In genomic region chr5:37379100-37379628, GRCh38 we compare ENCODE assay signal across 8 cellular contexts. TPM values are rescaled to one million over a fixed set of nuclear protein-coding genes. Genes with fewer than 3 reads are reported as not detected.
A peak's percentile ranks its signal among the peaks of the same experiment; 100 is the strongest.
DNase-seq lines count a peak whose midpoint lies in the region; ATAC-seq, FAIRE-seq and TF ChIP-seq lines count a peak whose summit lies in the region.
"Not testable (repeated sequence)": the region's sequence is repeated elsewhere in the genome, so short reads cannot be mapped to it uniquely, and the experiment has no call there.

WDR70 (plus strand) TSS chr5:37379318; CDS start chr5:37379368, 50 bp downstream.

- not testable (repeated sequence) for H3K4me1 ChIP-seq in H1 (replicated peaks in 1 of 4; ENCODE audit: control insufficient read depth in 3 of 4, insufficient read depth in 4 of 4, low read length in 3 of 4); mesendoderm (ENCODE audit: control insufficient read depth, low read depth, low read length)

- H2BK12ac ChIP-seq in H1 (ENCODE audit: low read depth, low read length) = not testable (repeated sequence)

- TF ChIP-seq CTCF in H1 (IDR thresholded peaks at IDR 0.05; ENCODE audit: control extremely low read depth in 1 of 3, insufficient read depth in 1 of 3, low read depth in 1 of 3, low read length in 3 of 3) = peak; percentile 68 to 78 (median 68)

- POLR2A ChIA-PET in activated CD8-positive, alpha-beta memory T cell treated with anti-CD3 and anti-CD28 coated beads for 36 hours (lab: Charles Lee) = interaction anchor here (0.6 to 1.4 kb wide), 6 partner anchors 8 to 1468 kb away, joined by 3 to 12 read pairs (median 4); partner anchors contain the start of gene NUP155
- POLR2A ChIA-PET in H1 (lab: Charles Lee; ENCODE audit: partially characterized antibody) = interaction anchor here (1.0 to 3.9 kb wide), 3 partner anchors 9 to 13 kb away, joined by 3 to 19 read pairs (median 4); partner anchors contain the start of gene NUP155

- not testable (repeated sequence) for H2BK20ac ChIP-seq in H1 (ENCODE audit: low read length)

- H3K9ac ChIP-seq in H1 (replicated peaks in 1 of 4; ENCODE audit: extremely low read depth in 1 of 4, low read depth in 3 of 4, low read length in 3 of 4) (peak within 1 kb of the TSS in 3 of 4 experiments; percentile 26 to 41 (median 29); a peak in 2 of 7 replicates), mesendoderm (ENCODE audit: low read length) (peak within 1 kb of the TSS; percentile 78)

- not testable (repeated sequence) for H3K23ac ChIP-seq in H1 (ENCODE audit: insufficient read length); mesendoderm (ENCODE audit: low read length)

- not testable (repeated sequence) for H3K27me3 ChIP-seq in H1 (replicated peaks in 1 of 4; ENCODE audit: control insufficient read depth in 3 of 4, extremely low read depth in 1 of 4, insufficient read depth in 3 of 4, low read length in 3 of 4); mesendoderm (ENCODE audit: insufficient read depth, low read length, poor library complexity)

- not testable (repeated sequence) for H3K18ac ChIP-seq in H1 (ENCODE audit: extremely low read depth, low read length); mesendoderm (ENCODE audit: low read length)

- H3K27ac ChIP-seq in H1 (ENCODE audit: low read depth, low read length); mesendoderm (ENCODE audit: low read depth, low read length): not testable (repeated sequence)

- WGBS in H1 (ENCODE audit: extremely low coverage in 1 of 2, insufficient coverage in 1 of 2, insufficient read length in 1 of 2, insufficient replicate concordance in 2 of 2, low coverage in 1 of 2, low lambda C conversion rate in 2 of 2, missing lambda C conversion rate in 1 of 2), 2 experiments = 1% methylated on average over 25 of the region's 39 CpGs; no CpG with 5 or more reads in 1 of the 2 experiments
- no CpG with 5 or more reads among the region's 39 CpGs for WGBS in mesendoderm (ENCODE audit: extremely low coverage, insufficient coverage, low lambda C conversion rate)

- H4K91ac ChIP-seq in H1 (replicated peaks; ENCODE audit: insufficient read length, low read length) = not testable (repeated sequence)

- H2AK5ac ChIP-seq in H1 (ENCODE audit: low read depth, low read length); mesendoderm (ENCODE audit: low read length): not testable (repeated sequence)

- FAIRE-seq in H1 (lab: Jason Lieb, UNC) = not testable (repeated sequence)

- not testable (repeated sequence) for H4K20me1 ChIP-seq in H1 (replicated peaks in 1 of 2; ENCODE audit: control insufficient read depth in 1 of 2, insufficient read depth in 2 of 2, low read length in 2 of 2)

- not testable (repeated sequence) for H3K79me1 ChIP-seq in H1 (ENCODE audit: low read depth, low read length); mesendoderm (ENCODE audit: low read length)

- not testable (repeated sequence) for H4K5ac ChIP-seq in H1 (ENCODE audit: insufficient read length, low read depth, low read length); mesendoderm (ENCODE audit: low read length)

- CTCF ChIA-PET in activated CD8-positive, alpha-beta memory T cell treated with anti-CD3 and anti-CD28 coated beads for 36 hours (lab: Charles Lee) = interaction anchor here (0.7 to 1.6 kb wide), 6 partner anchors 9 to 212 kb away, joined by 3 to 5 read pairs (median 3); no protein-coding TSS in a partner anchor
- CTCF ChIA-PET in H1 (lab: Charles Lee; ENCODE audit: partially characterized antibody) = interaction anchor here (0.6 to 1.7 kb wide), 8 partner anchors 8 to 1599 kb away, joined by 3 to 6 read pairs (median 3); partner anchors contain the start of gene NUP155

- not testable (repeated sequence) for H3K23me2 ChIP-seq in H1 (ENCODE audit: low read depth, low read length)

- H2AFZ ChIP-seq in H1 (ENCODE audit: low read length) = not testable (repeated sequence)

- not testable (repeated sequence) for H3K36me3 ChIP-seq in H1 (ENCODE audit: control insufficient read depth in 2 of 4, insufficient read depth in 4 of 4, low read length in 3 of 4); mesendoderm (ENCODE audit: control insufficient read depth, insufficient read depth, low read length)

- H3K4ac ChIP-seq in H1 (replicated peaks; ENCODE audit: insufficient read length, low read depth, low read length); mesendoderm (ENCODE audit: low read depth, low read length): not testable (repeated sequence)

- H3K56ac ChIP-seq in H1 (replicated peaks; ENCODE audit: insufficient read length, low read depth, low read length) = not testable (repeated sequence)
- peak within 1 kb of the TSS; percentile 80 for H3K56ac ChIP-seq in mesendoderm (ENCODE audit: low read length)

- H2BK5ac ChIP-seq in H1 (ENCODE audit: low read depth, low read length); mesendoderm (ENCODE audit: low read length): not testable (repeated sequence)

- H3K9me3 ChIP-seq in H1 (ENCODE audit: insufficient read depth in 2 of 2, low read depth in 1 of 2, low read length in 1 of 2) = not testable (repeated sequence)

- TF ChIP-seq EP300 in H1 (IDR thresholded peaks at IDR 0.05; ENCODE audit: borderline replicate concordance in 1 of 2, low read depth in 2 of 2, low read length in 2 of 2) = not testable (repeated sequence)

- not testable (repeated sequence) for H2BK15ac ChIP-seq in H1 (ENCODE audit: low read length); mesendoderm (replicated peaks; ENCODE audit: low read depth)

- peak; percentile 63 to 81 for TF ChIP-seq POLR2A in H1 (IDR thresholded peaks at IDR 0.05; ENCODE audit: control extremely low read depth in 1 of 2, low read depth in 2 of 2, low read length in 2 of 2)

- H3K4me3 ChIP-seq in H1 (ENCODE audit: extremely low read depth in 1 of 4, insufficient read depth in 2 of 4, low read depth in 3 of 4, low read length in 4 of 4) (peak within 1 kb of the TSS; percentile 60 to 83 (median 62)), mesendoderm (ENCODE audit: low read length) (peak within 1 kb of the TSS; percentile 74)

- DNase-seq in COLO829 (ENCODE audit: low spot score) (peak; percentile 40), HS-5 (ENCODE audit: low read depth) (peak; percentile 73), NOMO-1 (lab: John Stamatoyannopoulos, UW; ENCODE audit: unreplicated experiment in 2 of 2) (peak; percentile 98 to 99), H1 (ENCODE audit: low read depth in 1 of 2, low spot score in 2 of 2) (peak; percentile 79 to 83), mesendoderm (peak; percentile 94)
- DNase-seq in stimulated activated CD8-positive, alpha-beta memory T cell treated with anti-CD3 and anti-CD28 coated beads, Interleukin-15, amount 100 ng/mL, for 1 hour (ENCODE audit: low read depth) = peak; percentile 53

- H2BK120ac ChIP-seq in H1 (replicated peaks; ENCODE audit: low read depth, low read length); mesendoderm (ENCODE audit: low read depth, low read length): not testable (repeated sequence)

- not testable (repeated sequence) for H3K79me2 ChIP-seq in H1 (ENCODE audit: control insufficient read depth in 1 of 2, insufficient read depth in 2 of 2, low read length in 2 of 2); mesendoderm (ENCODE audit: control insufficient read depth, insufficient read depth, low read length)

- peak within 1 kb of the TSS; percentile 16 to 64 for H3K4me2 ChIP-seq in H1 (ENCODE audit: insufficient read depth in 1 of 2, low read depth in 2 of 2, low read length in 2 of 2)
- peak within 1 kb of the TSS; percentile 74 for H3K4me2 ChIP-seq in mesendoderm (ENCODE audit: low read length)

- not testable (repeated sequence) for TF ChIP-seq RAD21 in H1 (IDR thresholded peaks at IDR 0.05 in 1 of 2, conservative IDR thresholded peaks at IDR 0.05 in 1 of 2; ENCODE audit: low read depth in 2 of 2, low read length in 2 of 2)

- ATAC-seq in GM19468 (IDR thresholded peaks at IDR 0.05; ENCODE audit: extremely low read depth, unreplicated experiment) = peak; percentile 100

- H3K14ac ChIP-seq in H1 (ENCODE audit: insufficient read length) = not testable (repeated sequence)

- H4K8ac ChIP-seq in H1 (ENCODE audit: extremely low read depth, insufficient read depth, low read length); mesendoderm (ENCODE audit: low read depth, low read length): not testable (repeated sequence)

TF ChIP-seq in H1, 55 proteins besides CTCF, POLR2A, EP300 and RAD21 (continues in another document):
- peak; percentile 95 for TF ChIP-seq TAF1 (IDR thresholded peaks at IDR 0.05; ENCODE audit: low read depth, low read length)
- TF ChIP-seq JUND (IDR thresholded peaks at IDR 0.05; ENCODE audit: low read length) = 0 out of 2 replicates have a peak, but pooled peaks have one; percentile 8
- peak; percentile 58; the same call in 1 of the 2 replicates for TF ChIP-seq SP1 (IDR thresholded peaks at IDR 0.05; ENCODE audit: low read depth, low read length)
- TF ChIP-seq PHF8 (conservative IDR thresholded peaks at IDR 0.05; ENCODE audit: low read depth, low read length) = peak; percentile 67; the same call in 1 of the 2 replicates
- peak; percentile 86 for TF ChIP-seq EGR1 (IDR thresholded peaks at IDR 0.05; ENCODE audit: borderline replicate concordance, low read depth, low read length)
- peak; percentile 70; the same call in 1 of the 2 replicates for TF ChIP-seq GABPA (IDR thresholded peaks at IDR 0.05; ENCODE audit: borderline replicate concordance, insufficient read depth, low read length)
- TF ChIP-seq SP2 (IDR thresholded peaks at IDR 0.05; ENCODE audit: low read length) = peak; percentile 40; the same call in 1 of the 2 replicates
- TF ChIP-seq TBP (IDR thresholded peaks at IDR 0.05; ENCODE audit: low read depth, low read length) = peak; percentile 95
- TF ChIP-seq SIN3A (conservative IDR thresholded peaks at IDR 0.05 in 1 of 2, IDR thresholded peaks at IDR 0.05 in 1 of 2; ENCODE audit: low read depth in 1 of 2, low read length in 2 of 2) = peak in 1 of 2 experiments; percentile 87; a peak in 2 of 4 replicates

RNA-seq across cellular contexts. Expression of gene WDR70, which starts in this region (rescaled TPM):
- 10 to 100 TPM; 35.6 to 35.7 TPM for total RNA-seq in activated CD8-positive, alpha-beta memory T cell treated with anti-CD3 and anti-CD28 coated beads for 36 hours
- 37.4 and 38.4 TPM in 2 replicates for total RNA-seq in H1 (2021; fragmentation: NEBNext Ultra II Directional; extraction: Animal tissue kit (Norgen Biotek cat#: 25700))
- 8.5 and 10.6 TPM in 2 replicates for polyA plus RNA-seq in H1 (2011; rRNA removed)
- polyA plus RNA-seq in H1 (2011; cell fraction: cytosol; rRNA removed) = 14.9 TPM
- 18.0 TPM for polyA plus RNA-seq in H1 (2011; cell fraction: nucleus; rRNA removed)
- polyA plus RNA-seq in H1 (2012, experiment 1 of 2) = 23.5 to 40.2 TPM (median 31.2 TPM) in 4 replicates
- 4.3 TPM for polyA plus RNA-seq in H1 (2012, experiment 2 of 2)
- polyA plus RNA-seq in H1 (2013, experiment 1 of 2) = 29.5 TPM
- 30.3 TPM for polyA plus RNA-seq in H1 (2013, experiment 2 of 2)
- 17.9 and 19.4 TPM in 2 replicates for polyA minus RNA-seq in H1 (2011; rRNA and poly(A)+ RNA removed)
- polyA minus RNA-seq in H1 (2011; cell fraction: cytosol; rRNA and poly(A)+ RNA removed) = 20.1 TPM
- polyA minus RNA-seq in H1 (2011; cell fraction: nucleus; rRNA and poly(A)+ RNA removed) = 24.2 TPM
- 32.7 TPM for polyA plus RNA-seq in mesendoderm (2013, experiment 1 of 2)
- polyA plus RNA-seq in mesendoderm (2013, experiment 2 of 2) = 32.6 TPM

Comparison
In these comparisons a context has a peak if more than half of its experiments do, and no peak if none do; other contexts are left out.
1. DNase-seq: peak in every context shown above with its lines; median percentile 98 in NOMO-1; 94 in mesendoderm; 81 in H1; 73 in HS-5; 53 in stimulated activated CD8-positive, alpha-beta memory T cell treated with anti-CD3 and anti-CD28 coated beads, Interleukin-15, amount 100 ng/mL, for 1 hour; 40 in COLO829.